ENCODE assay signal across 1 cellular context in the genomic region with DNA sequence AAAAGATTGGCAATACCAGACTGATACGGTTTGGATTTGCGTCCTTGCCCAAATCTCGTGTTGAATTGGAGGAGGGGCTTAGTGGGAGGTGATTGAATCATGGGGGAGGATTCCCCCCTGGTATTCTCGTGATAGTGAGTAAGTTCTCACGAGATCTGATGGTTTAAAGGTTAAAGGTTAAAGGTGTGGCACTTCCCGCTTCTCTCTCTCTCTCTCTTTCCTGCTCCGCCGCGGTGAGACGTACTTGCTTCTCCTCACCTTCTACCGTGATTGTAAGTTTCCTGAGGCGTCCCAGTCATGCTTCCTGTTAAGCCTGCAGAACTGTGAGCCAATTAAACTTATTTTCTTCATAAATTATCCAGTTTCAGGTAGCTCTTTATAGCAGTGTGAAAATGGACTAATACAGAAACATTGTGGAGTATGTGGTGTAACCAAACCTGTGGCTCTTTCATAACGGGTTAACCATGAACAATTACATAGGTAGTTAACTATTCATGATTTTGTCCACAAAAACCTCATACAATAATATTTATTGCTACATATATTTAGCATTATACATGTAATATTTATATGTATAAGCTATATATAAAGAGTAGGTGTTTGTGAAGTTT.
A peak's percentile ranks its signal among the peaks of the same experiment; 100 is the strongest.
TF ChIP-seq lines count a peak whose summit lies in the region.

No MANE protein-coding gene starts in this region.

TF ChIP-seq in K562, 482 proteins besides CTCF, POLR2A, EP300 and RAD21:
- TF ChIP-seq ZNF695 (CRISPR knock-in tag; IDR thresholded peaks at IDR 0.05) (no peak), NR2C1 (IDR thresholded peaks at IDR 0.05) (peak; percentile 84), NR2C1 (tag; IDR thresholded peaks at IDR 0.05) (peak; percentile 60), NR2C2 (CRISPR knock-in tag; IDR thresholded peaks at IDR 0.05) (peak; percentile 81; the same call in 1 of the 2 replicates), NR2C2 (tag; IDR thresholded peaks at IDR 0.05) (peak; percentile 60)
- TF ChIP-seq, protein P1, sequence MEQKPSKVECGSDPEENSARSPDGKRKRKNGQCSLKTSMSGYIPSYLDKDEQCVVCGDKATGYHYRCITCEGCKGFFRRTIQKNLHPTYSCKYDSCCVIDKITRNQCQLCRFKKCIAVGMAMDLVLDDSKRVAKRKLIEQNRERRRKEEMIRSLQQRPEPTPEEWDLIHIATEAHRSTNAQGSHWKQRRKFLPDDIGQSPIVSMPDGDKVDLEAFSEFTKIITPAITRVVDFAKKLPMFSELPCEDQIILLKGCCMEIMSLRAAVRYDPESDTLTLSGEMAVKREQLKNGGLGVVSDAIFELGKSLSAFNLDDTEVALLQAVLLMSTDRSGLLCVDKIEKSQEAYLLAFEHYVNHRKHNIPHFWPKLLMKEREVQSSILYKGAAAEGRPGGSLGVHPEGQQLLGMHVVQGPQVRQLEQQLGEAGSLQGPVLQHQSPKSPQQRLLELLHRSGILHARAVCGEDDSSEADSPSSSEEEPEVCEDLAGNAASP (IDR thresholded peaks at IDR 0.05), result no peak
TF ChIP-seq in K562: peak in this region for 2.
